Comparison of ENCODE assay signal across 1 cellular context in genomic region chr17:19736071-19736470, GRCh38.
TF ChIP-seq lines count a peak whose summit lies in the region.

No MANE protein-coding gene starts in this region.

TF ChIP-seq in WTC11, 78 proteins besides CTCF, POLR2A, EP300 and RAD21 (continued from another document):
- TF ChIP-seq, protein P1, sequence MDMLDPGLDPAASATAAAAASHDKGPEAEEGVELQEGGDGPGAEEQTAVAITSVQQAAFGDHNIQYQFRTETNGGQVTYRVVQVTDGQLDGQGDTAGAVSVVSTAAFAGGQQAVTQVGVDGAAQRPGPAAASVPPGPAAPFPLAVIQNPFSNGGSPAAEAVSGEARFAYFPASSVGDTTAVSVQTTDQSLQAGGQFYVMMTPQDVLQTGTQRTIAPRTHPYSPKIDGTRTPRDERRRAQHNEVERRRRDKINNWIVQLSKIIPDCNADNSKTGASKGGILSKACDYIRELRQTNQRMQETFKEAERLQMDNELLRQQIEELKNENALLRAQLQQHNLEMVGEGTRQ (CRISPR knock-in tag; IDR thresholded peaks at IDR 0.05) = no peak
- TF ChIP-seq, protein P2, sequence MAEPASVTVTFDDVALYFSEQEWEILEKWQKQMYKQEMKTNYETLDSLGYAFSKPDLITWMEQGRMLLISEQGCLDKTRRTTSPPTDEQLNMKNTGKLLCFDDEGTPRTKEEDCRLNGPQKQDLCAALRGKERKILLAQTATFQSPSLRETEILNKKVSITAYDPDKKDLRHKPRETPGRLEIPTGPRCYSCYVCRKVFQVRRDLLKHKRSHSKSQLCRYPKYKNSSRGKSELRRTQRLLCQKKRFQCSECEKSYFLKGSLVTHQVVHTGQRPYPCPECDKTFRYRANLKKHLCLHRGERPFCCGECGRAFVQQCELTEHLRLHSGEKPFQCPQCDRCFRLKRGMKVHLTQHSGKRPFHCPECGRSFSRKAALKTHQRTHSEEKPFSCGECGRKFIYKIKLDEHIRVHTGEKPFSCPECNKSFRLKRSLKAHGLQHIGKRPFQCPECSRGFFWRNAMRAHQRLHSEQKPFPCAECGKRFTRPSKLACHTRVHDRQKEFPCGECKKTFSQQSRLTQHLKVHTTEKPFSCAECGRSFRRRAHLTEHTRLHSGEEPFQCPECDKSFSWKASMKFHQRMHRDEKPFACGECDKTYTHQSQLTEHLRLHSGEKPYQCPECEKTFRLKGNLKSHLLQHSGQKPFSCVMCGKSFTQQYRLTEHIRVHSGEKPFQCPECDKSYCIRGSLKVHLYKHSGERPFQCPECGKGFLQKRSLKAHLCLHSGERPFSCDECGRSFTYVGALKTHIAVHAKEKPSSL (CRISPR knock-in tag; conservative IDR thresholded peaks at IDR 0.05) = no peak
- TF ChIP-seq KAT7 (CRISPR knock-in tag; IDR thresholded peaks at IDR 0.05; ENCODE audit: borderline replicate concordance) (no peak), ZNF219 (CRISPR knock-in tag; IDR thresholded peaks at IDR 0.05; ENCODE audit: borderline replicate concordance) (no peak)
